ENCODE assay signal across 2 cellular contexts in genomic region chr7:66323114-66323513, GRCh38.
TF ChIP-seq lines count a peak whose summit lies in the region.

No MANE protein-coding gene starts in this region.

TF ChIP-seq in GM23338, 12 proteins besides CTCF, POLR2A, EP300 and RAD21 (continued from another document):
- TF ChIP-seq ETS1 (IDR thresholded peaks at IDR 0.05) = no peak
- no peak for TF ChIP-seq JUNB (IDR thresholded peaks at IDR 0.05; ENCODE audit: unreplicated experiment)
- no peak for TF ChIP-seq NANOG (IDR thresholded peaks at IDR 0.05; ENCODE audit: borderline replicate concordance)
- TF ChIP-seq STAT1 (IDR thresholded peaks at IDR 0.05; ENCODE audit: unreplicated experiment) = no peak
- TF ChIP-seq POLR2AphosphoS5 (IDR thresholded peaks at IDR 0.05; ENCODE audit: low read depth) = no peak
- TF ChIP-seq ZNF462 (CRISPR knock-in tag; IDR thresholded peaks at IDR 0.05) = no peak
- no peak for TF ChIP-seq ZNF331 (CRISPR knock-in tag; IDR thresholded peaks at IDR 0.05; ENCODE audit: low read depth)
- no peak for TF ChIP-seq CREB1 (CRISPR knock-in tag; IDR thresholded peaks at IDR 0.05; ENCODE audit: low read depth)
- no peak for TF ChIP-seq EZH2phosphoT487 (IDR thresholded peaks at IDR 0.05; ENCODE audit: unreplicated experiment)

TF ChIP-seq in IMR-90, 13 proteins besides CTCF, POLR2A, EP300 and RAD21 (continued from another document):
- no peak for TF ChIP-seq MAZ (IDR thresholded peaks at IDR 0.05; ENCODE audit: borderline replicate concordance, low read depth, low read length)
- no peak for TF ChIP-seq CEBPB (IDR thresholded peaks at IDR 0.05; ENCODE audit: low read depth, low read length)
TF ChIP-seq in IMR-90: peak in this region for 1.
